Comparison of ENCODE assay signal across 16 cellular contexts in the genomic region with DNA sequence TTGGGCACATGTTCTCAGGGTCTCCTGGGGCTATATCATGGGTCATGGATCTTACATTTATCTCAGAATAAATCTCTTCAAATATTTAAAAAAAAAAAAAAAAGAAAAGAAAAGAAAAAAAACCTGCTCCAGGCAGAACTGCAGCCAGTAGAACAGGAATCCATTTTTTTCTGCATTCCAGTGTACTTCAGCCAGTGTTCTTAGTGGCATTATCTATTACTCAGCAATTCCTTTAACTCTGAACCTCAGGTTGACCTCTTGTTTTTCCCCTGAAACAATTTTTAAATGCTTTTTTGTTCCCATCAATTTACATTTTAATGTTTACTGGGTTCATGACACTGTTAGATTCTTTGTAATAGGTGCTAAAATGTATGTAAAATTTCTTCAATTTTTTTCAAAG.
"Had no signal": no experiment of that assay in that cellular context is flagged by ENCODE, and none has a peak within 500 bp of the region (broad histone marks: within the 10 kb centered on the region; RNA-seq: fewer than 3 reads in every experiment).

No MANE protein-coding gene starts in this region.

- H3K4me3 ChIP-seq: colonic mucosa, esophagus muscularis mucosa, lower lobe of right lung, neural progenitor cell, thoracic aorta had no signal

- H3K4me1 Mint-ChIP-seq: activated naive CD8-positive, alpha-beta T cell treated with anti-CD3 and anti-CD28 coated beads, Interleukin-2, amount 10 ng/mL, durations not matched to agents 7 days and 5 days; naive B cell; neural progenitor cell; stimulated activated effector memory CD8-positive, alpha-beta T cell treated with anti-CD3 and anti-CD28 coated beads, Interleukin-12 subunit alpha, Interleukin-12 subunit beta, amount 100 ng/mL, for 72 hours had no signal

- H3K27ac Mint-ChIP-seq: activated naive CD8-positive, alpha-beta T cell treated with anti-CD3 and anti-CD28 coated beads, Interleukin-2, amount 10 ng/mL, durations not matched to agents 7 days and 5 days; neural progenitor cell; stimulated activated effector memory CD8-positive, alpha-beta T cell treated with anti-CD3 and anti-CD28 coated beads, Interleukin-12 subunit alpha, Interleukin-12 subunit beta, amount 100 ng/mL, for 72 hours had no signal

- H3K4me3 Mint-ChIP-seq: activated naive CD8-positive, alpha-beta T cell treated with anti-CD3 and anti-CD28 coated beads, Interleukin-2, amount 10 ng/mL, durations not matched to agents 7 days and 5 days; naive B cell; neural progenitor cell; stimulated activated effector memory CD8-positive, alpha-beta T cell treated with anti-CD3 and anti-CD28 coated beads, Interleukin-12 subunit alpha, Interleukin-12 subunit beta, amount 100 ng/mL, for 72 hours had no signal

- ATAC-seq: left cardiac atrium; lower lobe of right lung; sciatic nerve; SK-N-SH treated with all-trans-retinoic acid at 6 μM for 48 hours; stimulated activated effector memory CD8-positive, alpha-beta T cell treated with anti-CD3 and anti-CD28 coated beads, Interleukin-12 subunit alpha, Interleukin-12 subunit beta, amount 100 ng/mL, for 72 hours had no signal

- DNase-seq: activated CD4-positive, alpha-beta T cell treated with anti-CD3 and anti-CD28 coated beads, Interleukin-2, amount 50 U/mL, for 1 hour; activated CD8-positive, alpha-beta memory T cell treated with anti-CD3 and anti-CD28 coated beads for 24 hours; activated naive CD8-positive, alpha-beta T cell treated with anti-CD3 and anti-CD28 coated beads, Interleukin-2, amount 10 ng/mL, durations not matched to agents 7 days and 5 days; colonic mucosa; foreskin melanocyte; left cardiac atrium; lower lobe of right lung; naive B cell; stimulated activated CD4-positive, alpha-beta T cell treated with anti-CD3 and anti-CD28 coated beads, Interleukin-12 subunit alpha, Interleukin-12 subunit beta, amount 100 ng/mL, for 4 hours; T-helper 2 cell had no signal

- H3K9me3 Mint-ChIP-seq: activated naive CD8-positive, alpha-beta T cell treated with anti-CD3 and anti-CD28 coated beads, Interleukin-2, amount 10 ng/mL, durations not matched to agents 7 days and 5 days; stimulated activated effector memory CD8-positive, alpha-beta T cell treated with anti-CD3 and anti-CD28 coated beads, Interleukin-12 subunit alpha, Interleukin-12 subunit beta, amount 100 ng/mL, for 72 hours had no signal

- H3K36me3 Mint-ChIP-seq: activated naive CD8-positive, alpha-beta T cell treated with anti-CD3 and anti-CD28 coated beads, Interleukin-2, amount 10 ng/mL, durations not matched to agents 7 days and 5 days; naive B cell; neural progenitor cell; stimulated activated effector memory CD8-positive, alpha-beta T cell treated with anti-CD3 and anti-CD28 coated beads, Interleukin-12 subunit alpha, Interleukin-12 subunit beta, amount 100 ng/mL, for 72 hours had no signal
